ENCODE assay signal across 8 cellular contexts in the genomic region with DNA sequence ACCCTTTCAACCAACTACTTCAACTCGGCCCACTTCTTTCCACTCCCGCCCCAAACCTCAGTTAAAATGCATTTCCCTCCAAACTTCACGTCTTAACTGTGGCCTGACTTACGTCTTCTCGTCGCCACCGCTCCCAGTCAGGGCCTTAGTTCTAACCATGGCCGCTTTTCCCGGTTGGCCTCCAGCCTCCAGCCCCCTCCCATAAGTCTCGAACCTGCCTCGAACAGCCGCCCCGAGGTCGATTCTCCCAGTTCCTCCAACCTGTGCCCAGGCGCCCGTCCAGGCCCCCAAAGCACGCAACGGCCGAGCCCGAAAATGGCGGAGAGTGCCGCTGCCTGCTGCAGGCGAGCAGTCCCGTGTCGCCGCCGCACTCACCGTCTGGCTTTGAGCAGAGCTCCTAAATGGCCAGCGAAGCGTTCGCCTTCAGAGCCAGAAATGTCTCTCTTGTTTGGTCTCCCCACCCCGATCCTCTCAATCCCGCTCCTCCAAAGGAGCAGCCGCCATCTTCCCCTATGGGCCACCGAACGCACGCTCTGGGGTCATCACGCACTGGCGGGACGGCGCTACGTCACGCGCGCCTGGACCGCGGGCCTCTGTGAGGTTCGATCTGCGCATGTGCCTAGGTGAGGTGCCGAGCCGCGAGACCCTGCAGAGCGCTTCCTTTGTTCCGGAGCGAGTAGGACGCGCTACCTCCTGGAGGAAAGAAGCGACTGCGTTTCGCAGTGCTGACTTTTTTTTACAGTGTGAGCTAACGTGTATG. TPM values are rescaled to one million over a fixed set of nuclear protein-coding genes. Genes with fewer than 3 reads are reported as not detected.
A peak's percentile ranks its signal among the peaks of the same experiment; 100 is the strongest.
DNase-seq lines count a peak whose midpoint lies in the region; ATAC-seq and TF ChIP-seq lines count a peak whose summit lies in the region.

Gene WDR33, minus strand, starts transcription at position 535 of the 760 bp plus-strand sequence. CDS start 40,190 bp downstream, outside the sequence.

- no peaks in the 10 kb centered on the region for H3K9me3 Mint-ChIP-seq in activated naive CD4-positive, alpha-beta T cell treated with anti-CD3 and anti-CD28 coated beads for 36 hours

- peak; percentile 96 for DNase-seq in GM06990 (ENCODE audit: extremely low read depth, insufficient read length)
- peak; percentile 67 for DNase-seq in HFF-Myc (ENCODE audit: extremely low read depth, low read depth)
- DNase-seq in NAMALWA (ENCODE audit: low spot score), result peak; percentile 96
- peak; percentile 93 for DNase-seq in SK-N-DZ (ENCODE audit: low spot score)
- DNase-seq in activated naive CD4-positive, alpha-beta T cell treated with anti-CD3 and anti-CD28 coated beads for 36 hours, result peak; percentile 97
- peak; percentile 78 for DNase-seq in globus pallidus (ENCODE audit: low spot score)
- peak; percentile 75 for DNase-seq in omental fat pad (ENCODE audit: low spot score)
- DNase-seq in testis, result peak; percentile 96

- H3K9me3 ChIP-seq in testis, result no peaks in the 10 kb centered on the region

- peak; percentile 48 for TF ChIP-seq POLR2A in testis (IDR thresholded peaks at IDR 0.05)

- peak within 1 kb of the TSS; percentile 94 for H3K4me3 Mint-ChIP-seq in activated naive CD4-positive, alpha-beta T cell treated with anti-CD3 and anti-CD28 coated beads for 36 hours

- peaks cover 41% of the 10 kb centered on the region for H3K4me1 Mint-ChIP-seq in activated naive CD4-positive, alpha-beta T cell treated with anti-CD3 and anti-CD28 coated beads for 36 hours (ENCODE audit: low read depth)

- no peaks in the 10 kb centered on the region for H3K27me3 Mint-ChIP-seq in activated naive CD4-positive, alpha-beta T cell treated with anti-CD3 and anti-CD28 coated beads for 36 hours (ENCODE audit: low read depth)

- peak; percentile 98 for ATAC-seq in omental fat pad (ENCODE audit: low FRiP score)

- peak within 1 kb of the TSS; percentile 96 to 98 for H3K27ac ChIP-seq in testis

- WGBS in testis, 2 donors, result 0 to 1% methylated on average over 36 to 61 of the region's 61 CpGs

- H3K27ac Mint-ChIP-seq in activated naive CD4-positive, alpha-beta T cell treated with anti-CD3 and anti-CD28 coated beads for 36 hours, result peak within 1 kb of the TSS; percentile 97

- CTCF ChIA-PET in activated naive CD4-positive, alpha-beta T cell treated with anti-CD3 and anti-CD28 coated beads for 36 hours (lab: Charles Lee), result interaction anchor here (0.9 to 1.3 kb wide), 5 partner anchors 10 to 219 kb away, joined by 3 to 7 read pairs (median 3); no protein-coding TSS in a partner anchor

- intact Hi-C loops in activated naive CD4-positive, alpha-beta T cell treated with anti-CD3 and anti-CD28 coated beads for 36 hours (cut with micrococcal nuclease), result loop anchor here (1.0 to 2.0 kb wide), 12 partner anchors 19 to 422 kb away; partner anchors contain the start of genes IWS1, POLR2D, SAP130 and SFT2D3
- intact Hi-C loops in testis (cut with DNase I; ENCODE audit: low total_unique reads), result no loop called here

- TF ChIP-seq CTCF in GM06990 (IDR thresholded peaks at IDR 0.05; ENCODE audit: insufficient read depth, low read length, poor library complexity, severe bottlenecking), result peak; percentile 23
- no peak for TF ChIP-seq CTCF in HFF-Myc (IDR thresholded peaks at IDR 0.05; ENCODE audit: low read depth, low read length, missing control alignments)
- no peak for TF ChIP-seq CTCF in omental fat pad (IDR thresholded peaks at IDR 0.05)
- no peak for TF ChIP-seq CTCF in testis (IDR thresholded peaks at IDR 0.05)

- H3K36me3 ChIP-seq in GM06990 (ENCODE audit: control insufficient read depth, insufficient read depth, low read length) (no peaks in the 10 kb centered on the region), testis (ENCODE audit: low read depth, missing control alignments) (no peaks in the 10 kb centered on the region)

- peaks cover 17% of the 10 kb centered on the region for H3K4me1 ChIP-seq in testis

- H3K4me3 ChIP-seq in GM06990 (replicated peaks; ENCODE audit: low read depth, low read length) (peak within 1 kb of the TSS; percentile 89), HFF-Myc (replicated peaks; ENCODE audit: low read depth, low read length) (peak within 1 kb of the TSS; percentile 90), testis (peak within 1 kb of the TSS; percentile 84 to 94)

- peaks cover 13% of the 10 kb centered on the region for H3K36me3 Mint-ChIP-seq in activated naive CD4-positive, alpha-beta T cell treated with anti-CD3 and anti-CD28 coated beads for 36 hours (ENCODE audit: low read depth)

- H3K27me3 ChIP-seq in GM06990 (replicated peaks; ENCODE audit: control insufficient read depth, insufficient read depth, low read length), result no peaks in the 10 kb centered on the region
- no peaks in the 10 kb centered on the region for H3K27me3 ChIP-seq in testis

RNA-seq across cellular contexts. Expression of gene WDR33, which starts in this region (rescaled TPM):
- polyA plus RNA-seq in SK-N-DZ (2014; cell fraction: cytosol; rRNA removed), result 23.6 and 29.8 TPM in 2 replicates
- polyA plus RNA-seq in SK-N-DZ (2014; cell fraction: nucleus; rRNA removed), result 36.5 and 45.8 TPM in 2 replicates
- total RNA-seq in activated naive CD4-positive, alpha-beta T cell treated with anti-CD3 and anti-CD28 coated beads for 36 hours, result 10 to 100 TPM; 61.1 to 63.2 TPM
- total RNA-seq in omental fat pad (10 to 100 TPM; 25.8 to 53.3 (median 38.0) TPM), testis (10 to 100 TPM; 62.1 to 65.8 TPM)
- 57.4 TPM for polyA plus RNA-seq in testis (ENCODE audit: insufficient read depth, low read depth, low replicate concordance)

Comparison
In these comparisons a context has a peak if more than half of its experiments do, and no peak if none do; other contexts are left out.
1. Peak in every context shown above with its lines: DNase-seq, ATAC-seq, H3K4me3 ChIP-seq and H3K27ac ChIP-seq.